Comparison of ENCODE assay signal across 1 cellular context in the genomic region with DNA sequence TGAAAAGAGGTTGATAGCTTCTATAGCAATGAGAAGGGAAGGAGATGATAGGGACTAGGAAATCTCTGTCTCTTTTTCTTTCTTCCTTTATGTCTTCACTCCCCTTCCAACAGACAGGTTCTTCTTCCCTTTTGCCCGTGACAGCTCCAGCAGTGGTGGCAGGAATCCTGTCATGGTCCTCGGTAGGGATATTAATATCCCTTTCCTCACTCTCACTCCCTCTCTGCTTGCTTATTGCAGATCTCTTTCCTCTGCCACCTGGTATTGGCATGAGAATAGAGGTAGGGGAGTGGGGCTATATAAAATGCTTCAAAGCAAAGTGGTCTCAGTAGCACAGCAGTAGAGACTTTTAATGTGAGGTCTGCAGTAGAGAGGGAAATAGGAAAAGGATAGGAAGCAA.
TF ChIP-seq lines count a peak whose summit lies in the region.

No MANE protein-coding gene starts in this region.

TF ChIP-seq in K562, 482 proteins besides CTCF, POLR2A, EP300 and RAD21:
- TF ChIP-seq, protein P1, sequence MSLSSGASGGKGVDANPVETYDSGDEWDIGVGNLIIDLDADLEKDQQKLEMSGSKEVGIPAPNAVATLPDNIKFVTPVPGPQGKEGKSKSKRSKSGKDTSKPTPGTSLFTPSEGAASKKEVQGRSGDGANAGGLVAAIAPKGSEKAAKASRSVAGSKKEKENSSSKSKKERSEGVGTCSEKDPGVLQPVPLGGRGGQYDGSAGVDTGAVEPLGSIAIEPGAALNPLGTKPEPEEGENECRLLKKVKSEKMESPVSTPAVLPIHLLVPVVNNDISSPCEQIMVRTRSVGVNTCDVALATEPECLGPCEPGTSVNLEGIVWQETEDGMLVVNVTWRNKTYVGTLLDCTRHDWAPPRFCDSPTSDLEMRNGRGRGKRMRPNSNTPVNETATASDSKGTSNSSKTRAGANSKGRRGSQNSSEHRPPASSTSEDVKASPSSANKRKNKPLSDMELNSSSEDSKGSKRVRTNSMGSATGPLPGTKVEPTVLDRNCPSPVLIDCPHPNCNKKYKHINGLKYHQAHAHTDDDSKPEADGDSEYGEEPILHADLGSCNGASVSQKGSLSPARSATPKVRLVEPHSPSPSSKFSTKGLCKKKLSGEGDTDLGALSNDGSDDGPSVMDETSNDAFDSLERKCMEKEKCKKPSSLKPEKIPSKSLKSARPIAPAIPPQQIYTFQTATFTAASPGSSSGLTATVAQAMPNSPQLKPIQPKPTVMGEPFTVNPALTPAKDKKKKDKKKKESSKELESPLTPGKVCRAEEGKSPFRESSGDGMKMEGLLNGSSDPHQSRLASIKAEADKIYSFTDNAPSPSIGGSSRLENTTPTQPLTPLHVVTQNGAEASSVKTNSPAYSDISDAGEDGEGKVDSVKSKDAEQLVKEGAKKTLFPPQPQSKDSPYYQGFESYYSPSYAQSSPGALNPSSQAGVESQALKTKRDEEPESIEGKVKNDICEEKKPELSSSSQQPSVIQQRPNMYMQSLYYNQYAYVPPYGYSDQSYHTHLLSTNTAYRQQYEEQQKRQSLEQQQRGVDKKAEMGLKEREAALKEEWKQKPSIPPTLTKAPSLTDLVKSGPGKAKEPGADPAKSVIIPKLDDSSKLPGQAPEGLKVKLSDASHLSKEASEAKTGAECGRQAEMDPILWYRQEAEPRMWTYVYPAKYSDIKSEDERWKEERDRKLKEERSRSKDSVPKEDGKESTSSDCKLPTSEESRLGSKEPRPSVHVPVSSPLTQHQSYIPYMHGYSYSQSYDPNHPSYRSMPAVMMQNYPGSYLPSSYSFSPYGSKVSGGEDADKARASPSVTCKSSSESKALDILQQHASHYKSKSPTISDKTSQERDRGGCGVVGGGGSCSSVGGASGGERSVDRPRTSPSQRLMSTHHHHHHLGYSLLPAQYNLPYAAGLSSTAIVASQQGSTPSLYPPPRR (CRISPR knock-in tag; IDR thresholded peaks at IDR 0.05; ENCODE audit: borderline replicate concordance): no peak
- no peak for TF ChIP-seq HNRNPH1 (optimal IDR thresholded peaks at IDR 0.05; ENCODE audit: low read depth, low read length)
- TF ChIP-seq PHB (CRISPR knock-in tag; IDR thresholded peaks at IDR 0.05): no peak
- no peak for TF ChIP-seq FIP1L1 (IDR thresholded peaks at IDR 0.05; ENCODE audit: low read depth, low read length, poor library complexity, severe bottlenecking)
- TF ChIP-seq, protein P2, sequence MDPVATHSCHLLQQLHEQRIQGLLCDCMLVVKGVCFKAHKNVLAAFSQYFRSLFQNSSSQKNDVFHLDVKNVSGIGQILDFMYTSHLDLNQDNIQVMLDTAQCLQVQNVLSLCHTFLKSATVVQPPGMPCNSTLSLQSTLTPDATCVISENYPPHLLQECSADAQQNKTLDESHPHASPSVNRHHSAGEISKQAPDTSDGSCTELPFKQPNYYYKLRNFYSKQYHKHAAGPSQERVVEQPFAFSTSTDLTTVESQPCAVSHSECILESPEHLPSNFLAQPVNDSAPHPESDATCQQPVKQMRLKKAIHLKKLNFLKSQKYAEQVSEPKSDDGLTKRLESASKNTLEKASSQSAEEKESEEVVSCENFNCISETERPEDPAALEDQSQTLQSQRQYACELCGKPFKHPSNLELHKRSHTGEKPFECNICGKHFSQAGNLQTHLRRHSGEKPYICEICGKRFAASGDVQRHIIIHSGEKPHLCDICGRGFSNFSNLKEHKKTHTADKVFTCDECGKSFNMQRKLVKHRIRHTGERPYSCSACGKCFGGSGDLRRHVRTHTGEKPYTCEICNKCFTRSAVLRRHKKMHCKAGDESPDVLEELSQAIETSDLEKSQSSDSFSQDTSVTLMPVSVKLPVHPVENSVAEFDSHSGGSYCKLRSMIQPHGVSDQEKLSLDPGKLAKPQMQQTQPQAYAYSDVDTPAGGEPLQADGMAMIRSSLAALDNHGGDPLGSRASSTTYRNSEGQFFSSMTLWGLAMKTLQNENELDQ (CRISPR knock-in tag; IDR thresholded peaks at IDR 0.05; ENCODE audit: borderline replicate concordance): no peak
- no peak for TF ChIP-seq NR2C2 (CRISPR knock-in tag; IDR thresholded peaks at IDR 0.05)
- TF ChIP-seq NR2C2 (tag; IDR thresholded peaks at IDR 0.05): no peak
- TF ChIP-seq, protein P3, sequence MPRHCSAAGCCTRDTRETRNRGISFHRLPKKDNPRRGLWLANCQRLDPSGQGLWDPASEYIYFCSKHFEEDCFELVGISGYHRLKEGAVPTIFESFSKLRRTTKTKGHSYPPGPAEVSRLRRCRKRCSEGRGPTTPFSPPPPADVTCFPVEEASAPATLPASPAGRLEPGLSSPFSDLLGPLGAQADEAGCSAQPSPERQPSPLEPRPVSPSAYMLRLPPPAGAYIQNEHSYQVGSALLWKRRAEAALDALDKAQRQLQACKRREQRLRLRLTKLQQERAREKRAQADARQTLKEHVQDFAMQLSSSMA (CRISPR knock-in tag; IDR thresholded peaks at IDR 0.05): no peak
- TF ChIP-seq STAT5B (CRISPR knock-in tag; IDR thresholded peaks at IDR 0.05): no peak
- TF ChIP-seq, protein P4, sequence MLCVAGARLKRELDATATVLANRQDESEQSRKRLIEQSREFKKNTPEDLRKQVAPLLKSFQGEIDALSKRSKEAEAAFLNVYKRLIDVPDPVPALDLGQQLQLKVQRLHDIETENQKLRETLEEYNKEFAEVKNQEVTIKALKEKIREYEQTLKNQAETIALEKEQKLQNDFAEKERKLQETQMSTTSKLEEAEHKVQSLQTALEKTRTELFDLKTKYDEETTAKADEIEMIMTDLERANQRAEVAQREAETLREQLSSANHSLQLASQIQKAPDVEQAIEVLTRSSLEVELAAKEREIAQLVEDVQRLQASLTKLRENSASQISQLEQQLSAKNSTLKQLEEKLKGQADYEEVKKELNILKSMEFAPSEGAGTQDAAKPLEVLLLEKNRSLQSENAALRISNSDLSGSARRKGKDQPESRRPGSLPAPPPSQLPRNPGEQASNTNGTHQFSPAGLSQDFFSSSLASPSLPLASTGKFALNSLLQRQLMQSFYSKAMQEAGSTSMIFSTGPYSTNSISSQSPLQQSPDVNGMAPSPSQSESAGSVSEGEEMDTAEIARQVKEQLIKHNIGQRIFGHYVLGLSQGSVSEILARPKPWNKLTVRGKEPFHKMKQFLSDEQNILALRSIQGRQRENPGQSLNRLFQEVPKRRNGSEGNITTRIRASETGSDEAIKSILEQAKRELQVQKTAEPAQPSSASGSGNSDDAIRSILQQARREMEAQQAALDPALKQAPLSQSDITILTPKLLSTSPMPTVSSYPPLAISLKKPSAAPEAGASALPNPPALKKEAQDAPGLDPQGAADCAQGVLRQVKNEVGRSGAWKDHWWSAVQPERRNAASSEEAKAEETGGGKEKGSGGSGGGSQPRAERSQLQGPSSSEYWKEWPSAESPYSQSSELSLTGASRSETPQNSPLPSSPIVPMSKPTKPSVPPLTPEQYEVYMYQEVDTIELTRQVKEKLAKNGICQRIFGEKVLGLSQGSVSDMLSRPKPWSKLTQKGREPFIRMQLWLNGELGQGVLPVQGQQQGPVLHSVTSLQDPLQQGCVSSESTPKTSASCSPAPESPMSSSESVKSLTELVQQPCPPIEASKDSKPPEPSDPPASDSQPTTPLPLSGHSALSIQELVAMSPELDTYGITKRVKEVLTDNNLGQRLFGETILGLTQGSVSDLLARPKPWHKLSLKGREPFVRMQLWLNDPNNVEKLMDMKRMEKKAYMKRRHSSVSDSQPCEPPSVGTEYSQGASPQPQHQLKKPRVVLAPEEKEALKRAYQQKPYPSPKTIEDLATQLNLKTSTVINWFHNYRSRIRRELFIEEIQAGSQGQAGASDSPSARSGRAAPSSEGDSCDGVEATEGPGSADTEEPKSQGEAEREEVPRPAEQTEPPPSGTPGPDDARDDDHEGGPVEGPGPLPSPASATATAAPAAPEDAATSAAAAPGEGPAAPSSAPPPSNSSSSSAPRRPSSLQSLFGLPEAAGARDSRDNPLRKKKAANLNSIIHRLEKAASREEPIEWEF (CRISPR knock-in tag; IDR thresholded peaks at IDR 0.05): no peak
- TF ChIP-seq ZNF507 (tag; conservative IDR thresholded peaks at IDR 0.05): no peak
- TF ChIP-seq ZNF124 (CRISPR knock-in tag; IDR thresholded peaks at IDR 0.05): no peak
- no peak for TF ChIP-seq NONO (IDR thresholded peaks at IDR 0.05; ENCODE audit: low read depth in 2 of 2, low read length in 1 of 2)
- no peak for TF ChIP-seq ZNF347 (CRISPR knock-in tag; IDR thresholded peaks at IDR 0.05; ENCODE audit: low read depth)
- TF ChIP-seq PCBP2 (IDR thresholded peaks at IDR 0.05; ENCODE audit: low read depth, low read length, poor library complexity, severe bottlenecking): no peak
- TF ChIP-seq ZNF384 (IDR thresholded peaks at IDR 0.05; ENCODE audit: low read depth, low read length): no peak
